Comparison of ENCODE assay signal across 8 cellular contexts in the genomic region with DNA sequence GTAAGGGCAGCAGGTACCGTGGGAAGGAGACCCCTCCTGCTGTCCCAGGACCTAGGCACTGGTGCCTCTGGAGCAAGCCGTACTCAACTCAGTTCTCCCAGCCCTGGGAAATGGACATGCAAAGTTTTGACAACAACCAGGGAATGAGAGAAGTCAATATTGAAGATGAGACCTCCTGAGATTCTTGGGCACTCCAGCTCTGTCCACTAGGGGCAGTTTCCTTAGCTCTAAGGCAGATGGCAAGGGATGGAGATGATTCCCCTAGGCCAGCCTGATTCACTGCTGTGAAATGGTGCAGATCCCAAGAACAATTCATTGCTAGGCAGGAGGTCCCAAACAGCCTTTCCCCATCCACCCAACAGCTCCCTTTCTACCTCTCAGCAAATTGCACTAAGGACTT. TPM values are rescaled to one million over a fixed set of nuclear protein-coding genes. Genes with fewer than 3 reads are reported as not detected.
DNase-seq lines count a peak whose midpoint lies in the region; ATAC-seq and TF ChIP-seq lines count a peak whose summit lies in the region.
"Had no signal": no experiment of that assay in that cellular context is flagged by ENCODE, and none has a peak within 500 bp of the region (broad histone marks: within the 10 kb centered on the region; RNA-seq: fewer than 3 reads in every experiment).

No MANE protein-coding gene starts in this region.

- no peaks in the 10 kb centered on the region for H3K9me3 ChIP-seq in Loucy (ENCODE audit: insufficient read depth, low read depth, low read length)
- H3K9me3 ChIP-seq in neural progenitor cell (ENCODE audit: low read depth), result no peaks in the 10 kb centered on the region

- no peaks in the 10 kb centered on the region for H3K4me1 Mint-ChIP-seq in neural progenitor cell
- H3K4me1 Mint-ChIP-seq: activated naive CD8-positive, alpha-beta T cell treated with anti-CD3 and anti-CD28 coated beads, Interleukin-2, amount 10 ng/mL, durations not matched to agents 7 days and 5 days had no signal

- H3K27me3 ChIP-seq in Loucy (ENCODE audit: insufficient read depth, low read length, poor library complexity, severe bottlenecking) (no peaks in the 10 kb centered on the region), neural progenitor cell (no peaks in the 10 kb centered on the region)

- DNase-seq in GM10248 (ENCODE audit: extremely low spot score), result no peak
- DNase-seq in cerebellar cortex (ENCODE audit: low spot score), result peak; percentile 6
- DNase-seq in neural progenitor cell (ENCODE audit: low spot score), result peak; percentile 59
- no peak for DNase-seq in NK-92 treated with Interleukin-12 subunit alpha and Interleukin-12 subunit beta, amount 100 ng/mL, for 24 hours (lab: John Stamatoyannopoulos, UW)
- DNase-seq: activated naive CD8-positive, alpha-beta T cell treated with anti-CD3 and anti-CD28 coated beads, Interleukin-2, amount 10 ng/mL, durations not matched to agents 7 days and 5 days had no signal

- ATAC-seq in GM18861 (IDR thresholded peaks at IDR 0.05; ENCODE audit: unreplicated experiment), result no peak
- no peak for ATAC-seq in GM18517 (IDR thresholded peaks at IDR 0.05; ENCODE audit: unreplicated experiment)

- no peak overlapping the region for H3K4me3 ChIP-seq in Loucy (ENCODE audit: low read length, poor library complexity, severe bottlenecking)
- H3K4me3 ChIP-seq in neural progenitor cell, result no peak overlapping the region

- H3K4me2 ChIP-seq in Loucy (ENCODE audit: low read depth, low read length, poor library complexity, severe bottlenecking), result no peak overlapping the region
- H3K4me2 ChIP-seq in neural progenitor cell, result no peak overlapping the region

- H3K79me2 ChIP-seq in Loucy (ENCODE audit: insufficient read depth, low read length) (no peaks in the 10 kb centered on the region), neural progenitor cell (ENCODE audit: low read depth) (no peaks in the 10 kb centered on the region)

- no peak overlapping the region for H3K9ac ChIP-seq in Loucy (ENCODE audit: low read depth, low read length, poor library complexity, severe bottlenecking)
- H3K9ac ChIP-seq in neural progenitor cell, result no peak overlapping the region

- H3K36me3 Mint-ChIP-seq in neural progenitor cell, result no peaks in the 10 kb centered on the region
- H3K36me3 Mint-ChIP-seq: activated naive CD8-positive, alpha-beta T cell treated with anti-CD3 and anti-CD28 coated beads, Interleukin-2, amount 10 ng/mL, durations not matched to agents 7 days and 5 days had no signal

- H3K4me3 Mint-ChIP-seq in neural progenitor cell, result peak overlapping the region; percentile 27
- H3K4me3 Mint-ChIP-seq: activated naive CD8-positive, alpha-beta T cell treated with anti-CD3 and anti-CD28 coated beads, Interleukin-2, amount 10 ng/mL, durations not matched to agents 7 days and 5 days had no signal

- H3K36me3 ChIP-seq in Loucy (ENCODE audit: insufficient read depth, low read length), result no peaks in the 10 kb centered on the region
- no peaks in the 10 kb centered on the region for H3K36me3 ChIP-seq in neural progenitor cell

- H3F3A ChIP-seq in Loucy (ENCODE audit: low read depth) (no peaks in the 10 kb centered on the region), neural progenitor cell (ENCODE audit: low read depth) (no peaks in the 10 kb centered on the region)

- H2AFZ ChIP-seq in Loucy (ENCODE audit: low read length) (no peak overlapping the region), neural progenitor cell (replicated peaks) (peak overlapping the region; percentile 78)

- peaks cover 22% of the 10 kb centered on the region for H3K4me1 ChIP-seq in Loucy (ENCODE audit: insufficient read depth, low read length, poor library complexity, severe bottlenecking)
- H3K4me1 ChIP-seq in neural progenitor cell, result no peaks in the 10 kb centered on the region

- POLR2A ChIA-PET in GM10248 (lab: Yijun Ruan, JAX), result no interaction called here

- TF ChIP-seq CTCF in GM10248 (IDR thresholded peaks at IDR 0.05; ENCODE audit: control extremely low read depth, extremely low read depth, low read depth, missing control alignments), result peak; percentile 12
- peak; percentile 72 for TF ChIP-seq CTCF in Loucy (conservative IDR thresholded peaks at IDR 0.05; ENCODE audit: low read length)
- peak; percentile 65 for TF ChIP-seq CTCF in neural progenitor cell (IDR thresholded peaks at IDR 0.05)

- H4K20me1 ChIP-seq in Loucy (ENCODE audit: insufficient read depth, low read length, poor library complexity, severe bottlenecking) (no peaks in the 10 kb centered on the region), neural progenitor cell (ENCODE audit: low read depth) (no peaks in the 10 kb centered on the region)

- H3K9me3 Mint-ChIP-seq in neural progenitor cell, result no peaks in the 10 kb centered on the region
- H3K9me3 Mint-ChIP-seq: activated naive CD8-positive, alpha-beta T cell treated with anti-CD3 and anti-CD28 coated beads, Interleukin-2, amount 10 ng/mL, durations not matched to agents 7 days and 5 days had no signal

- peaks cover 11% of the 10 kb centered on the region for H3K27me3 Mint-ChIP-seq in neural progenitor cell (ENCODE audit: insufficient read depth, low read depth)

- H3K27ac ChIP-seq in neural progenitor cell, result no peak overlapping the region

- no peaks in the 10 kb centered on the region for H3K9me2 ChIP-seq in Loucy (replicated peaks; ENCODE audit: low read depth, low read length)

- H3K27ac Mint-ChIP-seq in neural progenitor cell, result no peak overlapping the region
- H3K27ac Mint-ChIP-seq: activated naive CD8-positive, alpha-beta T cell treated with anti-CD3 and anti-CD28 coated beads, Interleukin-2, amount 10 ng/mL, durations not matched to agents 7 days and 5 days had no signal

- CTCF ChIA-PET in GM10248 (lab: Yijun Ruan, JAX), result interaction anchor here (0.8 to 1.9 kb wide), 7 partner anchors 10 to 43 kb away, joined by 3 to 6 read pairs (median 4); no protein-coding TSS in a partner anchor

RNA-seq across cellular contexts. Expression of gene SDR42E2, which starts 20.6 kb away (rescaled TPM):
- total RNA-seq in neural progenitor cell (ENCODE audit: low replicate concordance), result 0.15 TPM in 1 of 2 replicates, not detected in the other

RNA-seq across cellular contexts. Expression of gene VWA3A, which starts 49.4 kb away (rescaled TPM):
- total RNA-seq in neural progenitor cell (ENCODE audit: low replicate concordance), result 0.56 and 1.0 TPM in 2 replicates

Comparison
In these comparisons a context has a peak if more than half of its experiments do, and no peak if none do; other contexts are left out.
1. DNase-seq: peak in cerebellar cortex (single experiment) and neural progenitor cell (single experiment); none in GM10248 (single experiment) and NK-92 treated with Interleukin-12 subunit alpha and Interleukin-12 subunit beta, amount 100 ng/mL, for 24 hours (single experiment).
2. CTCF ChIP-seq: peak in every context shown above with its lines; median percentile 72 in Loucy; 65 in neural progenitor cell; 12 in GM10248.